ENCODE assay signal across 13 cellular contexts in genomic region chr4:6984611-6985115, GRCh38. TPM values are rescaled to one million over a fixed set of nuclear protein-coding genes. Genes with fewer than 3 reads are reported as not detected.
DNase-seq lines count a peak whose midpoint lies in the region; ATAC-seq and TF ChIP-seq lines count a peak whose summit lies in the region.
"Had no signal": no experiment of that assay in that cellular context is flagged by ENCODE, and none has a peak within 500 bp of the region (broad histone marks: within the 10 kb centered on the region; RNA-seq: fewer than 3 reads in every experiment).

No MANE protein-coding gene starts in this region.

- TF ChIP-seq POLR2A in prostate gland (IDR thresholded peaks at IDR 0.05): no peak

- H3K27ac Mint-ChIP-seq in stimulated activated naive CD8-positive, alpha-beta T cell treated with anti-CD3 and anti-CD28 coated beads, Interleukin-15, Interleukin-2, amounts not matched to agents 100 ng/mL and 50 ng/mL, for 24 hours: no peak overlapping the region
- peak overlapping the region; percentile 98 for H3K27ac Mint-ChIP-seq in activated B cell treated with CpG ODN at 0.5 μM for 24 hours
- H3K27ac Mint-ChIP-seq in naive B cell: peak overlapping the region in 4 of 6 donors; percentile 58 to 96 (median 64)

- peak overlapping the region; percentile 89 for H3K4me3 Mint-ChIP-seq in stimulated activated naive CD8-positive, alpha-beta T cell treated with anti-CD3 and anti-CD28 coated beads, Interleukin-15, Interleukin-2, amounts not matched to agents 100 ng/mL and 50 ng/mL, for 24 hours
- peak overlapping the region; percentile 94 for H3K4me3 Mint-ChIP-seq in activated B cell treated with CpG ODN at 0.5 μM for 24 hours
- H3K4me3 Mint-ChIP-seq in naive B cell: peak overlapping the region; percentile 60 to 98 (median 94)

- peaks cover 58% of the 10 kb centered on the region for H3K4me1 Mint-ChIP-seq in stimulated activated naive CD8-positive, alpha-beta T cell treated with anti-CD3 and anti-CD28 coated beads, Interleukin-15, Interleukin-2, amounts not matched to agents 100 ng/mL and 50 ng/mL, for 24 hours (ENCODE audit: low read depth)
- H3K4me1 Mint-ChIP-seq in activated B cell treated with CpG ODN at 0.5 μM for 24 hours (peaks cover 57% of the 10 kb centered on the region), naive B cell (peaks cover 44 to 65% (median 62%) of the 10 kb centered on the region in 3 donors)

- peaks cover 42% of the 10 kb centered on the region for H3K4me1 ChIP-seq in upper lobe of right lung
- H3K4me1 ChIP-seq in prostate gland (replicated peaks): peaks cover 6% of the 10 kb centered on the region

- H3K4me3 ChIP-seq in upper lobe of right lung (peak overlapping the region; percentile 0), prostate gland (no peak overlapping the region)
- H3K4me3 ChIP-seq: mucosa of descending colon, thyroid gland had no signal

- intact Hi-C loops in activated B cell treated with CpG ODN at 0.5 μM for 24 hours (cut with micrococcal nuclease) (no loop called here), upper lobe of right lung (cut with DNase I) (no loop called here), prostate gland (cut with DNase I) (loop anchor here (5.0 to 10.0 kb wide), 3 partner anchors 58 to 270 kb away; partner anchors contain the start of genes BLOC1S4, KIAA0232 and TADA2B)

- POLR2A ChIA-PET in activated B cell treated with CpG ODN at 0.5 μM for 24 hours (lab: Charles Lee): interaction anchor here (0.5 to 1.4 kb wide), 3 partner anchors 75 to 268 kb away, joined by 3 to 8 read pairs (median 4); partner anchors contain the start of gene TBC1D14

- H3K27me3 Mint-ChIP-seq in stimulated activated naive CD8-positive, alpha-beta T cell treated with anti-CD3 and anti-CD28 coated beads, Interleukin-15, Interleukin-2, amounts not matched to agents 100 ng/mL and 50 ng/mL, for 24 hours: no peaks in the 10 kb centered on the region
- H3K27me3 Mint-ChIP-seq in activated B cell treated with CpG ODN at 0.5 μM for 24 hours: no peaks in the 10 kb centered on the region
- no peaks in the 10 kb centered on the region for H3K27me3 Mint-ChIP-seq in naive B cell

- no peak for TF ChIP-seq CTCF in activated B cell treated with CpG ODN at 0.5 μM for 24 hours (IDR thresholded peaks at IDR 0.05)
- no peak for TF ChIP-seq CTCF in upper lobe of right lung (IDR thresholded peaks at IDR 0.05)
- no peak for TF ChIP-seq CTCF in prostate gland (IDR thresholded peaks at IDR 0.05)

- CTCF ChIA-PET in activated B cell treated with CpG ODN at 0.5 μM for 24 hours (lab: Charles Lee): interaction anchor here (1.0 to 1.5 kb wide), 3 partner anchors 11 to 110 kb away, joined by 3 to 9 read pairs (median 4); no protein-coding TSS in a partner anchor

- peaks cover 9% of the 10 kb centered on the region for H3K36me3 Mint-ChIP-seq in stimulated activated naive CD8-positive, alpha-beta T cell treated with anti-CD3 and anti-CD28 coated beads, Interleukin-15, Interleukin-2, amounts not matched to agents 100 ng/mL and 50 ng/mL, for 24 hours (ENCODE audit: low read depth)
- H3K36me3 Mint-ChIP-seq in activated B cell treated with CpG ODN at 0.5 μM for 24 hours (ENCODE audit: low read depth) (peaks cover 6% of the 10 kb centered on the region), naive B cell (no peaks in the 10 kb centered on the region)

- H3K27ac ChIP-seq in upper lobe of right lung (no peak overlapping the region), prostate gland (no peak overlapping the region)
- H3K27ac ChIP-seq: thyroid gland had no signal

- no peaks in the 10 kb centered on the region for H3K9me3 ChIP-seq in upper lobe of right lung
- no peaks in the 10 kb centered on the region for H3K9me3 ChIP-seq in prostate gland
- H3K9me3 ChIP-seq: mucosa of descending colon, sigmoid colon, thyroid gland had no signal

- no peak for DNase-seq in stimulated activated naive CD8-positive, alpha-beta T cell treated with anti-CD3 and anti-CD28 coated beads, Interleukin-15, Interleukin-2, amounts not matched to agents 100 U/mL and 50 U/mL, for 24 hours
- DNase-seq in activated B cell treated with CpG ODN at 0.5 μM for 24 hours: no peak
- DNase-seq in naive B cell: no peak
- no peak for DNase-seq in upper lobe of right lung
- DNase-seq in islet precursor cell: no peak
- DNase-seq in prostate gland (ENCODE audit: low spot score): no peak
- DNase-seq in KG1 (lab: John Stamatoyannopoulos, UW): no peak
- DNase-seq: activated effector memory CD4-positive, alpha-beta T cell treated with anti-CD3 and anti-CD28 coated beads, Interleukin-2, amount 50 U/mL, for 16 hours; mucosa of descending colon; Right ventricle myocardium superior; sigmoid colon; thyroid gland had no signal

- 85% methylated on average over 12 of the region's 12 CpGs for WGBS in prostate gland

- no peak for ATAC-seq in stimulated activated naive CD8-positive, alpha-beta T cell treated with anti-CD3 and anti-CD28 coated beads, Interleukin-15, Interleukin-2, amounts not matched to agents 100 U/mL and 50 U/mL, for 24 hours
- ATAC-seq in activated B cell treated with CpG ODN at 0.5 μM for 24 hours (ENCODE audit: low read depth) (no peak), naive B cell (ENCODE audit: low read depth in 2 of 2) (no peak), upper lobe of right lung (peak; percentile 6)
- ATAC-seq: mucosa of descending colon had no signal

- no peaks in the 10 kb centered on the region for H3K9me3 Mint-ChIP-seq in stimulated activated naive CD8-positive, alpha-beta T cell treated with anti-CD3 and anti-CD28 coated beads, Interleukin-15, Interleukin-2, amounts not matched to agents 100 ng/mL and 50 ng/mL, for 24 hours
- H3K9me3 Mint-ChIP-seq in activated B cell treated with CpG ODN at 0.5 μM for 24 hours (no peaks in the 10 kb centered on the region), naive B cell (no peaks in the 10 kb centered on the region)

- H3K36me3 ChIP-seq in upper lobe of right lung: no peaks in the 10 kb centered on the region
- no peaks in the 10 kb centered on the region for H3K36me3 ChIP-seq in prostate gland
- H3K36me3 ChIP-seq: sigmoid colon, thyroid gland had no signal

- H3K27me3 ChIP-seq in upper lobe of right lung (no peaks in the 10 kb centered on the region), prostate gland (replicated peaks; ENCODE audit: insufficient read depth) (no peaks in the 10 kb centered on the region)
- H3K27me3 ChIP-seq: sigmoid colon, thyroid gland had no signal

RNA-seq across cellular contexts. Expression of gene TADA2B, which starts 58.5 kb away (rescaled TPM):
- total RNA-seq in activated B cell treated with CpG ODN at 0.5 μM for 24 hours: 26.7 and 31.8 TPM in 2 replicates
- 1 to 10 TPM; 4.2 to 6.3 (median 5.1) TPM for polyA plus RNA-seq in naive B cell (ENCODE audit: low read depth in 6 of 6)
- total RNA-seq in upper lobe of right lung: 23.2 TPM
- total RNA-seq in prostate gland: 10 to 100 TPM; 34.5 to 41.2 TPM
